8 cellular contexts compared by ENCODE assay signal in genomic region chr19:51016798-51017683, GRCh38. TPM values are rescaled to one million over a fixed set of nuclear protein-coding genes. Genes with fewer than 3 reads are reported as not detected.
DNase-seq lines count a peak whose midpoint lies in the region; ATAC-seq, FAIRE-seq and TF ChIP-seq lines count a peak whose summit lies in the region.

No MANE protein-coding gene starts in this region.

- in situ Hi-C loops in G401 (cut with HindIII; ENCODE audit: low sequenced_read_pairs) = no loop called here

- FAIRE-seq in endothelial cell of umbilical vein (lab: Jason Lieb, UNC) = peak; percentile 84

- BruUV-seq in endothelial cell of umbilical vein (replicated peaks; lab: Mats Ljungman, UMichigan) = no TSS peak

- peak; percentile 46 to 49 for ATAC-seq in activated CD4-positive, CD25-positive, alpha-beta regulatory T cell treated with anti-CD3 and anti-CD28 coated beads, Interleukin-2, amount 50 U/mL, for 24 hours
- ATAC-seq in mucosa of descending colon (peak; percentile 78), HG03439 (IDR thresholded peaks at IDR 0.05; ENCODE audit: unreplicated experiment) (no peak), HG03460 (IDR thresholded peaks at IDR 0.05; ENCODE audit: unreplicated experiment) (no peak)

- H4K20me1 ChIP-seq in endothelial cell of umbilical vein (replicated peaks; ENCODE audit: control insufficient read depth, extremely low read depth, insufficient read depth, low read length) = no peaks in the 10 kb centered on the region

- CTCF ChIA-PET in endothelial cell of umbilical vein (lab: Charles Lee) = interaction anchor here (0.6 to 3.2 kb wide), 30 partner anchors 9 to 488 kb away, joined by 3 to 35 read pairs (median 4); partner anchors contain the start of gene KLK6

- POLR2A ChIA-PET in endothelial cell of umbilical vein (lab: Charles Lee) = no interaction called here

- H3K9me3 ChIP-seq in endothelial cell of umbilical vein (replicated peaks; ENCODE audit: control insufficient read depth, insufficient read depth, low read length) (no peaks in the 10 kb centered on the region), mucosa of descending colon (no peaks in the 10 kb centered on the region)

- H3K27me3 ChIP-seq in endothelial cell of umbilical vein (ENCODE audit: control insufficient read depth in 2 of 2, insufficient read depth in 2 of 2, low read length in 2 of 2) = peaks cover 21 to 25% of the 10 kb centered on the region in 2 experiments

- dilution Hi-C loops in endothelial cell of umbilical vein (cut with MboI; ENCODE audit: extremely low pct_ligation_motif_present, low sequenced_read_pairs) = no loop called here

- H3K36me3 ChIP-seq in endothelial cell of umbilical vein (ENCODE audit: control insufficient read depth in 2 of 2, extremely low read depth in 1 of 2, insufficient read depth in 2 of 2, low read length in 2 of 2) (no peaks in the 10 kb centered on the region), mucosa of descending colon (ENCODE audit: low read depth) (no peaks in the 10 kb centered on the region)

- H2AFZ ChIP-seq in endothelial cell of umbilical vein (ENCODE audit: low read depth, low read length) = no peak overlapping the region

- peak; percentile 68 for DNase-seq in G401 (ENCODE audit: low spot score)
- DNase-seq in NB4 (ENCODE audit: low read depth) = peak; percentile 66
- peak; percentile 39 for DNase-seq in endothelial cell of umbilical vein (ENCODE audit: low read depth, low spot score)
- DNase-seq in mucosa of descending colon = peak; percentile 56 to 69 (median 64)
- DNase-seq in stimulated activated CD8-positive, alpha-beta memory T cell treated with anti-CD3 and anti-CD28 coated beads, Interleukin-7, amount 100 ng/mL, for 48 hours (ENCODE audit: extremely low read depth in 1 of 2, low read depth in 1 of 2) = peak; percentile 19 to 36

- H3K79me2 ChIP-seq in endothelial cell of umbilical vein (ENCODE audit: control insufficient read depth, insufficient read depth, low read length) = no peaks in the 10 kb centered on the region

- no peak overlapping the region for H3K4me2 ChIP-seq in endothelial cell of umbilical vein (ENCODE audit: insufficient read depth, low read length)

- no peak overlapping the region for H3K27ac ChIP-seq in endothelial cell of umbilical vein (ENCODE audit: insufficient read depth, low read depth, low read length)

- no peak overlapping the region for H3K4me3 ChIP-seq in NB4 (ENCODE audit: low read depth, low read length)
- no peak overlapping the region for H3K4me3 ChIP-seq in endothelial cell of umbilical vein (replicated peaks in 1 of 3; ENCODE audit: insufficient read depth in 1 of 3, low read depth in 1 of 3, low read length in 3 of 3)
- no peak overlapping the region for H3K4me3 ChIP-seq in mucosa of descending colon

- H3K4me1 ChIP-seq in endothelial cell of umbilical vein (ENCODE audit: control insufficient read depth, extremely low read depth, insufficient read depth, low read length) (no peaks in the 10 kb centered on the region), mucosa of descending colon (ENCODE audit: low read depth) (peaks cover 4% of the 10 kb centered on the region)

- no peaks in the 10 kb centered on the region for H3K9me1 ChIP-seq in endothelial cell of umbilical vein (replicated peaks; ENCODE audit: control insufficient read depth, extremely low read depth, insufficient read depth, low read length)

- H3K9ac ChIP-seq in endothelial cell of umbilical vein (replicated peaks; ENCODE audit: extremely low read depth, insufficient read depth, low read length) = no peak overlapping the region

- intact Hi-C loops in endothelial cell of umbilical vein (cut with micrococcal nuclease) (loop anchor here (1.0 kb wide), 1 partner anchor 87 kb away; no protein-coding TSS in a partner anchor), mucosa of descending colon (cut with DNase I, micrococcal nuclease) (no loop called here)

- peak; percentile 71 for TF ChIP-seq CTCF in NB4 (IDR thresholded peaks at IDR 0.05; ENCODE audit: low read depth, low read length)
- peak; percentile 79 to 91 for TF ChIP-seq CTCF in endothelial cell of umbilical vein (IDR thresholded peaks at IDR 0.05; ENCODE audit: extremely low read depth in 1 of 2, insufficient read depth in 1 of 2, low read depth in 1 of 2, low read length in 2 of 2)
- peak; percentile 32 for TF ChIP-seq CTCF in mucosa of descending colon (IDR thresholded peaks at IDR 0.05)

- no peak for TF ChIP-seq POLR2A in NB4 (IDR thresholded peaks at IDR 0.05; ENCODE audit: extremely low read depth, insufficient read length)
- TF ChIP-seq POLR2A in endothelial cell of umbilical vein (IDR thresholded peaks at IDR 0.05; ENCODE audit: low read depth, low read length) = no peak

TF ChIP-seq in endothelial cell of umbilical vein, 7 proteins besides CTCF, POLR2A, EP300 and RAD21:
- TF ChIP-seq POLR2AphosphoS5 (IDR thresholded peaks at IDR 0.05; ENCODE audit: insufficient read depth, low read depth, low read length) (no peak), EZH2 (IDR thresholded peaks at IDR 0.05; ENCODE audit: borderline replicate concordance, low read depth, low read length, severe bottlenecking) (peak; percentile 48)

RNA-seq across cellular contexts. Expression of gene KLK10, which starts 2.5 kb away (rescaled TPM):
- not detected in 2 replicates for total RNA-seq in G401 (2014; rRNA removed; shearing (Covaris generic))
- total RNA-seq in endothelial cell of umbilical vein (not detected in 2 replicates), mucosa of descending colon (under 1 TPM; 0.58 to 0.93 (median 0.76) TPM)
- not detected in 2 replicates for polyA plus RNA-seq in endothelial cell of umbilical vein
- not detected in 2 replicates for polyA plus RNA-seq in endothelial cell of umbilical vein (2011; cell fraction: cytosol; rRNA removed)
- polyA plus RNA-seq in endothelial cell of umbilical vein (2011; cell fraction: nucleus; rRNA removed) = not detected in 2 replicates
- not detected in 2 replicates for polyA plus RNA-seq in endothelial cell of umbilical vein (2012)
- not detected in 2 replicates for polyA minus RNA-seq in endothelial cell of umbilical vein
- not detected for polyA minus RNA-seq in endothelial cell of umbilical vein (2011; cell fraction: cytosol; rRNA and poly(A)+ RNA removed)
- not detected in 2 replicates for polyA minus RNA-seq in endothelial cell of umbilical vein (2011; cell fraction: nucleus; rRNA and poly(A)+ RNA removed)

RNA-seq across cellular contexts. Expression of gene KLK11, which starts 9.4 kb away (rescaled TPM):
- total RNA-seq in G401 (2014; rRNA removed; shearing (Covaris generic)) = not detected in 2 replicates
- not detected in 2 replicates for total RNA-seq in endothelial cell of umbilical vein
- polyA plus RNA-seq in endothelial cell of umbilical vein = not detected in 2 replicates
- not detected in 2 replicates for polyA plus RNA-seq in endothelial cell of umbilical vein (2011; cell fraction: cytosol; rRNA removed)
- polyA plus RNA-seq in endothelial cell of umbilical vein (2011; cell fraction: nucleus; rRNA removed) = not detected in 2 replicates
- not detected in 2 replicates for polyA plus RNA-seq in endothelial cell of umbilical vein (2012)
- polyA minus RNA-seq in endothelial cell of umbilical vein = not detected in 2 replicates
- polyA minus RNA-seq in endothelial cell of umbilical vein (2011; cell fraction: cytosol; rRNA and poly(A)+ RNA removed) = not detected
- not detected in 2 replicates for polyA minus RNA-seq in endothelial cell of umbilical vein (2011; cell fraction: nucleus; rRNA and poly(A)+ RNA removed)
- total RNA-seq in mucosa of descending colon = 1 to 10 TPM in 1 of 3 donors, under 1 TPM in 2; 0.38 to 1.0 (median 0.72) TPM

RNA-seq across cellular contexts. Expression of gene KLK8, which starts 15.6 kb away (rescaled TPM):
- not detected in 2 replicates for total RNA-seq in G401 (2014; rRNA removed; shearing (Covaris generic))
- total RNA-seq in endothelial cell of umbilical vein (not detected in 2 replicates), mucosa of descending colon (not detected)
- polyA plus RNA-seq in endothelial cell of umbilical vein = not detected in 2 replicates
- not detected in 2 replicates for polyA plus RNA-seq in endothelial cell of umbilical vein (2011; cell fraction: cytosol; rRNA removed)
- not detected in 2 replicates for polyA plus RNA-seq in endothelial cell of umbilical vein (2011; cell fraction: nucleus; rRNA removed)
- polyA plus RNA-seq in endothelial cell of umbilical vein (2012) = not detected in 2 replicates
- polyA minus RNA-seq in endothelial cell of umbilical vein = not detected in 2 replicates
- not detected for polyA minus RNA-seq in endothelial cell of umbilical vein (2011; cell fraction: cytosol; rRNA and poly(A)+ RNA removed)
- polyA minus RNA-seq in endothelial cell of umbilical vein (2011; cell fraction: nucleus; rRNA and poly(A)+ RNA removed) = not detected in 2 replicates

RNA-seq across cellular contexts. Expression of gene KLK12, which starts 17.8 kb away (rescaled TPM):
- not detected in 2 replicates for total RNA-seq in G401 (2014; rRNA removed; shearing (Covaris generic))
- total RNA-seq in endothelial cell of umbilical vein = not detected in 2 replicates
- polyA plus RNA-seq in endothelial cell of umbilical vein = not detected in 2 replicates
- not detected in 2 replicates for polyA plus RNA-seq in endothelial cell of umbilical vein (2011; cell fraction: cytosol; rRNA removed)
- not detected in 2 replicates for polyA plus RNA-seq in endothelial cell of umbilical vein (2011; cell fraction: nucleus; rRNA removed)
- polyA plus RNA-seq in endothelial cell of umbilical vein (2012) = not detected in 2 replicates
- not detected in 2 replicates for polyA minus RNA-seq in endothelial cell of umbilical vein
- not detected for polyA minus RNA-seq in endothelial cell of umbilical vein (2011; cell fraction: cytosol; rRNA and poly(A)+ RNA removed)
- polyA minus RNA-seq in endothelial cell of umbilical vein (2011; cell fraction: nucleus; rRNA and poly(A)+ RNA removed) = not detected in 2 replicates
- total RNA-seq in mucosa of descending colon = 1 to 10 TPM in 1 of 3 donors, not detected in 2; 1.0 TPM

RNA-seq across cellular contexts. Expression of gene KLK7, which starts 33.3 kb away (rescaled TPM):
- total RNA-seq in G401 (2014; rRNA removed; shearing (Covaris generic)) = not detected in 2 replicates
- not detected in 2 replicates for total RNA-seq in endothelial cell of umbilical vein
- not detected in 2 replicates for polyA plus RNA-seq in endothelial cell of umbilical vein
- polyA plus RNA-seq in endothelial cell of umbilical vein (2011; cell fraction: cytosol; rRNA removed) = not detected in 2 replicates
- not detected in 2 replicates for polyA plus RNA-seq in endothelial cell of umbilical vein (2011; cell fraction: nucleus; rRNA removed)
- not detected in 2 replicates for polyA plus RNA-seq in endothelial cell of umbilical vein (2012)
- not detected in 2 replicates for polyA minus RNA-seq in endothelial cell of umbilical vein
- polyA minus RNA-seq in endothelial cell of umbilical vein (2011; cell fraction: cytosol; rRNA and poly(A)+ RNA removed) = not detected
- polyA minus RNA-seq in endothelial cell of umbilical vein (2011; cell fraction: nucleus; rRNA and poly(A)+ RNA removed) = not detected in 2 replicates
- total RNA-seq in mucosa of descending colon = not detected

Comparison
In these comparisons a context has a peak if more than half of its experiments do, and no peak if none do; other contexts are left out.
1. CTCF ChIP-seq: peak in every context shown above with its lines; median percentile 85 in endothelial cell of umbilical vein; 71 in NB4; 32 in mucosa of descending colon.
2. ATAC-seq: peak in activated CD4-positive, CD25-positive, alpha-beta regulatory T cell treated with anti-CD3 and anti-CD28 coated beads, Interleukin-2, amount 50 U/mL, for 24 hours (2 of 2) and mucosa of descending colon (single experiment); none in HG03439 (single experiment) and HG03460 (single experiment).
3. Peak in every context shown above with its lines, with median percentiles within 50 percentile points of each other: DNase-seq.